In the genomic region with DNA sequence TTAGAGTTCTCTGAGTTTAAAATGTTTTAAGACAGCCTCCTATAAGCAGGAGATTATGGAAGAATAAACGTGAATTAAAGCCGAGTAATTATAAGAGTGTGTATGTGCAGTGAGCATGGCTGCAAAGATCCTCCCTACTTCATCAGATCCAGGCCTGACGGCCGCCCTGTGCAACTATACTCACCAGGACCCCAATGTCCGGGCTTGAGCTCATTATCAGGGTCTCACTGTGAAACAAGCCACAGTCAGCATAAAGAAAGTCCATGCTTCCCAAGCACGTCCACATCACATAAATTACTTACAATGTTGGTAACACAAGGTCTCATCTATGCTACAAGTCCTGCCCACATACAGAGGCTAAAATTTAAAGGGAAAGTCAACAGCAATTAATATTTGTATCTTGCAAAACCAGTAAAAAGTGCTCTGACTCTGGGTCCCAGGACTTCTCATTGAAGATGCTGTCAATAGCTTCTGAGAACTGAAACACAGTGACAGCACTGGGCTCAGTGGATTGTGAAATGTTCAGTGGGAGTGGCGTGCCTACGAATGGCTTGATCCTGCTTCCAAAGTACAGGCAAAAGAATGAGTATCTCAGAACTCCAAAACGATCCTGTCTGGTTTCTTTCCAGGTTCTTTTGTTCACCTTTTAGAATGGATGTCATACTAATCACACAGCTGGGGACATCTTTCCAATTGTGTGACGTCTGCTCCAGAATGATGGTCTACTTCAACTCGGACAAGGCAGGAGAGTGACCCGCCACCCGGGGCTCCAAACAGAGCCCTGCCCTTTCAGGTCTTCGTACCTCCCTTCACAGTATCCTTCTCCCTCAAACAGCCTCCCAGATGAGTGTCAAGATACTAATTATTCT, we compare ENCODE assay signal across 11 cellular contexts.
A peak's percentile ranks its signal among the peaks of the same experiment; 100 is the strongest.
DNase-seq lines count a peak whose midpoint lies in the region; ATAC-seq, FAIRE-seq and TF ChIP-seq lines count a peak whose summit lies in the region.
"Had no signal": no experiment of that assay in that cellular context is flagged by ENCODE, and none has a peak within 500 bp of the region (broad histone marks: within the 10 kb centered on the region; RNA-seq: fewer than 3 reads in every experiment).

No MANE protein-coding gene starts in this region.

- H3K9me3 ChIP-seq in right lobe of liver (no peaks in the 10 kb centered on the region), stomach (no peaks in the 10 kb centered on the region)

- DNase-seq in HuH-7 (ENCODE audit: low spot score) (peak; percentile 59), bronchial epithelial cell (ENCODE audit: low read depth) (no peak), right lobe of liver (peak in 1 of 3 donors; percentile 68), stomach (no peak), pons (ENCODE audit: low spot score) (no peak), immature natural killer cell (no peak)
- DNase-seq in activated T-cell treated with anti-CD3 and anti-CD28 coated beads, Interleukin-2, amount 50 U/mL, for 1 hour = no peak
- DNase-seq: activated effector memory CD4-positive, alpha-beta T cell treated with Interleukin-2 at 50 U/mL for 16 hours; NCI-H1417 had no signal

- intact Hi-C loops in right lobe of liver (cut with DNase I) (no loop called here), stomach (cut with DNase I; ENCODE audit: low total_unique reads) (no loop called here)

- H3K4me3 ChIP-seq in bronchial epithelial cell (ENCODE audit: low read depth, low read length) = no peak overlapping the region
- no peak overlapping the region for H3K4me3 ChIP-seq in right lobe of liver
- no peak overlapping the region for H3K4me3 ChIP-seq in stomach

- H3K4me3 Mint-ChIP-seq in immature natural killer cell = no peak overlapping the region
- H3K4me3 Mint-ChIP-seq: stimulated activated effector memory CD8-positive, alpha-beta T cell treated with anti-CD3 and anti-CD28 coated beads, Interleukin-12 subunit alpha, Interleukin-12 subunit beta, amount 100 ng/mL, for 72 hours had no signal

- H3K27me3 ChIP-seq in bronchial epithelial cell (ENCODE audit: control insufficient read depth, insufficient read depth, low read length) (no peaks in the 10 kb centered on the region), right lobe of liver (no peaks in the 10 kb centered on the region), stomach (no peaks in the 10 kb centered on the region)

- H3K36me3 ChIP-seq in bronchial epithelial cell (ENCODE audit: control insufficient read depth, insufficient read depth, low read length) = no peaks in the 10 kb centered on the region
- no peaks in the 10 kb centered on the region for H3K36me3 ChIP-seq in right lobe of liver
- no peaks in the 10 kb centered on the region for H3K36me3 ChIP-seq in stomach

- WGBS in right lobe of liver (ENCODE audit: insufficient coverage, low coverage, low lambda C conversion rate, missing lambda C conversion rate) = 49% methylated on average over 13 of the region's 14 CpGs
- WGBS in stomach, 5 donors = 65 to 78% (median 68%) methylated on average over 14 of the region's 14 CpGs

- FAIRE-seq in bronchial epithelial cell (lab: Jason Lieb, UNC) = peak; percentile 80

- TF ChIP-seq CTCF in bronchial epithelial cell (IDR thresholded peaks at IDR 0.05; ENCODE audit: insufficient read depth, low read length, severe bottlenecking) = no peak
- no peak for TF ChIP-seq CTCF in right lobe of liver (IDR thresholded peaks at IDR 0.05)
- no peak for TF ChIP-seq CTCF in stomach (IDR thresholded peaks at IDR 0.05)

- TF ChIP-seq EP300 in stomach (IDR thresholded peaks at IDR 0.05) = no peak

- ATAC-seq in right lobe of liver (peak; percentile 79 to 89 (median 86)), GM21737 (IDR thresholded peaks at IDR 0.05; ENCODE audit: unreplicated experiment) (no peak)
- ATAC-seq: stimulated activated effector memory CD8-positive, alpha-beta T cell treated with anti-CD3 and anti-CD28 coated beads, Interleukin-12 subunit alpha, Interleukin-12 subunit beta, amount 100 ng/mL, for 72 hours had no signal

- peaks cover 59 to 72% of the 10 kb centered on the region in 2 donors for H3K4me1 Mint-ChIP-seq in immature natural killer cell

- peaks cover 0 to 16% (median 3%) of the 10 kb centered on the region in 4 donors for H3K4me1 ChIP-seq in right lobe of liver
- H3K4me1 ChIP-seq in stomach = peaks cover 79 to 99% (median 89%) of the 10 kb centered on the region in 4 donors

- peak overlapping the region in 1 of 6 donors; percentile 11 for H3K27ac Mint-ChIP-seq in immature natural killer cell

- H3K27ac ChIP-seq in right lobe of liver (no peak overlapping the region), stomach (peak overlapping the region; percentile 16 to 96 (median 89))

- no peaks in the 10 kb centered on the region for H3K9me3 Mint-ChIP-seq in immature natural killer cell
- H3K9me3 Mint-ChIP-seq: stimulated activated effector memory CD8-positive, alpha-beta T cell treated with anti-CD3 and anti-CD28 coated beads, Interleukin-12 subunit alpha, Interleukin-12 subunit beta, amount 100 ng/mL, for 72 hours had no signal

- peaks cover 3 to 4% (median 4%) of the 10 kb centered on the region in 3 donors for H3K27me3 Mint-ChIP-seq in immature natural killer cell (ENCODE audit: low read depth in 3 of 3)

- no peak for TF ChIP-seq POLR2A in right lobe of liver (IDR thresholded peaks at IDR 0.05)
- TF ChIP-seq POLR2A in stomach (IDR thresholded peaks at IDR 0.05) = no peak

- H3K36me3 Mint-ChIP-seq in immature natural killer cell = peaks cover 0 to 5% (median 4%) of the 10 kb centered on the region in 3 donors
- H3K36me3 Mint-ChIP-seq: stimulated activated effector memory CD8-positive, alpha-beta T cell treated with anti-CD3 and anti-CD28 coated beads, Interleukin-12 subunit alpha, Interleukin-12 subunit beta, amount 100 ng/mL, for 72 hours had no signal

Comparison
In these comparisons a context has a peak if more than half of its experiments do, and no peak if none do; other contexts are left out.
1. H3K27ac ChIP-seq: peak in stomach (5 of 5); none in right lobe of liver (0 of 3).